In genomic region chr14:68788275-68789001, GRCh38 we compare ENCODE assay signal across 1 cellular context.
A peak's percentile ranks its signal among the peaks of the same experiment; 100 is the strongest.
TF ChIP-seq lines count a peak whose summit lies in the region.

No MANE protein-coding gene starts in this region.

TF ChIP-seq in HepG2, 621 proteins besides CTCF, POLR2A, EP300 and RAD21 (continued from another document):
- TF ChIP-seq, protein P1, sequence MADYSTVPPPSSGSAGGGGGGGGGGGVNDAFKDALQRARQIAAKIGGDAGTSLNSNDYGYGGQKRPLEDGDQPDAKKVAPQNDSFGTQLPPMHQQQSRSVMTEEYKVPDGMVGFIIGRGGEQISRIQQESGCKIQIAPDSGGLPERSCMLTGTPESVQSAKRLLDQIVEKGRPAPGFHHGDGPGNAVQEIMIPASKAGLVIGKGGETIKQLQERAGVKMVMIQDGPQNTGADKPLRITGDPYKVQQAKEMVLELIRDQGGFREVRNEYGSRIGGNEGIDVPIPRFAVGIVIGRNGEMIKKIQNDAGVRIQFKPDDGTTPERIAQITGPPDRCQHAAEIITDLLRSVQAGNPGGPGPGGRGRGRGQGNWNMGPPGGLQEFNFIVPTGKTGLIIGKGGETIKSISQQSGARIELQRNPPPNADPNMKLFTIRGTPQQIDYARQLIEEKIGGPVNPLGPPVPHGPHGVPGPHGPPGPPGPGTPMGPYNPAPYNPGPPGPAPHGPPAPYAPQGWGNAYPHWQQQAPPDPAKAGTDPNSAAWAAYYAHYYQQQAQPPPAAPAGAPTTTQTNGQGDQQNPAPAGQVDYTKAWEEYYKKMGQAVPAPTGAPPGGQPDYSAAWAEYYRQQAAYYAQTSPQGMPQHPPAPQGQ (CRISPR knock-in tag; IDR thresholded peaks at IDR 0.05; ENCODE audit: borderline replicate concordance): no peak
- no peak for TF ChIP-seq DRAP1 (CRISPR knock-in tag; IDR thresholded peaks at IDR 0.05)
- TF ChIP-seq, protein P2, sequence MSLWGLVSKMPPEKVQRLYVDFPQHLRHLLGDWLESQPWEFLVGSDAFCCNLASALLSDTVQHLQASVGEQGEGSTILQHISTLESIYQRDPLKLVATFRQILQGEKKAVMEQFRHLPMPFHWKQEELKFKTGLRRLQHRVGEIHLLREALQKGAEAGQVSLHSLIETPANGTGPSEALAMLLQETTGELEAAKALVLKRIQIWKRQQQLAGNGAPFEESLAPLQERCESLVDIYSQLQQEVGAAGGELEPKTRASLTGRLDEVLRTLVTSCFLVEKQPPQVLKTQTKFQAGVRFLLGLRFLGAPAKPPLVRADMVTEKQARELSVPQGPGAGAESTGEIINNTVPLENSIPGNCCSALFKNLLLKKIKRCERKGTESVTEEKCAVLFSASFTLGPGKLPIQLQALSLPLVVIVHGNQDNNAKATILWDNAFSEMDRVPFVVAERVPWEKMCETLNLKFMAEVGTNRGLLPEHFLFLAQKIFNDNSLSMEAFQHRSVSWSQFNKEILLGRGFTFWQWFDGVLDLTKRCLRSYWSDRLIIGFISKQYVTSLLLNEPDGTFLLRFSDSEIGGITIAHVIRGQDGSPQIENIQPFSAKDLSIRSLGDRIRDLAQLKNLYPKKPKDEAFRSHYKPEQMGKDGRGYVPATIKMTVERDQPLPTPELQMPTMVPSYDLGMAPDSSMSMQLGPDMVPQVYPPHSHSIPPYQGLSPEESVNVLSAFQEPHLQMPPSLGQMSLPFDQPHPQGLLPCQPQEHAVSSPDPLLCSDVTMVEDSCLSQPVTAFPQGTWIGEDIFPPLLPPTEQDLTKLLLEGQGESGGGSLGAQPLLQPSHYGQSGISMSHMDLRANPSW (CRISPR knock-in tag; IDR thresholded peaks at IDR 0.05; ENCODE audit: borderline replicate concordance): no peak
- peak; percentile 70 for TF ChIP-seq AGO2 (optimal IDR thresholded peaks at IDR 0.05; ENCODE audit: low read depth, low read length)
- TF ChIP-seq, protein P3, sequence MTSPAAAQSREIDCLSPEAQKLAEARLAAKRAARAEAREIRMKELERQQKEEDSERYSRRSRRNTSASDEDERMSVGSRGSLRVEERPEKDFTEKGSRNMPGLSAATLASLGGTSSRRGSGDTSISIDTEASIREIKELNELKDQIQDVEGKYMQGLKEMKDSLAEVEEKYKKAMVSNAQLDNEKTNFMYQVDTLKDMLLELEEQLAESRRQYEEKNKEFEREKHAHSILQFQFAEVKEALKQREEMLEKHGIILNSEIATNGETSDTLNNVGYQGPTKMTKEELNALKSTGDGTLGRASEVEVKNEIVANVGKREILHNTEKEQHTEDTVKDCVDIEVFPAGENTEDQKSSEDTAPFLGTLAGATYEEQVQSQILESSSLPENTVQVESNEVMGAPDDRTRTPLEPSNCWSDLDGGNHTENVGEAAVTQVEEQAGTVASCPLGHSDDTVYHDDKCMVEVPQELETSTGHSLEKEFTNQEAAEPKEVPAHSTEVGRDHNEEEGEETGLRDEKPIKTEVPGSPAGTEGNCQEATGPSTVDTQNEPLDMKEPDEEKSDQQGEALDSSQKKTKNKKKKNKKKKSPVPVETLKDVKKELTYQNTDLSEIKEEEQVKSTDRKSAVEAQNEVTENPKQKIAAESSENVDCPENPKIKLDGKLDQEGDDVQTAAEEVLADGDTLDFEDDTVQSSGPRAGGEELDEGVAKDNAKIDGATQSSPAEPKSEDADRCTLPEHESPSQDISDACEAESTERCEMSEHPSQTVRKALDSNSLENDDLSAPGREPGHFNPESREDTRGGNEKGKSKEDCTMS (CRISPR knock-in tag; conservative IDR thresholded peaks at IDR 0.05): no peak
- peak; percentile 67 for TF ChIP-seq RBFOX2 (IDR thresholded peaks at IDR 0.05; ENCODE audit: low read depth, low read length)
- TF ChIP-seq, protein P4, sequence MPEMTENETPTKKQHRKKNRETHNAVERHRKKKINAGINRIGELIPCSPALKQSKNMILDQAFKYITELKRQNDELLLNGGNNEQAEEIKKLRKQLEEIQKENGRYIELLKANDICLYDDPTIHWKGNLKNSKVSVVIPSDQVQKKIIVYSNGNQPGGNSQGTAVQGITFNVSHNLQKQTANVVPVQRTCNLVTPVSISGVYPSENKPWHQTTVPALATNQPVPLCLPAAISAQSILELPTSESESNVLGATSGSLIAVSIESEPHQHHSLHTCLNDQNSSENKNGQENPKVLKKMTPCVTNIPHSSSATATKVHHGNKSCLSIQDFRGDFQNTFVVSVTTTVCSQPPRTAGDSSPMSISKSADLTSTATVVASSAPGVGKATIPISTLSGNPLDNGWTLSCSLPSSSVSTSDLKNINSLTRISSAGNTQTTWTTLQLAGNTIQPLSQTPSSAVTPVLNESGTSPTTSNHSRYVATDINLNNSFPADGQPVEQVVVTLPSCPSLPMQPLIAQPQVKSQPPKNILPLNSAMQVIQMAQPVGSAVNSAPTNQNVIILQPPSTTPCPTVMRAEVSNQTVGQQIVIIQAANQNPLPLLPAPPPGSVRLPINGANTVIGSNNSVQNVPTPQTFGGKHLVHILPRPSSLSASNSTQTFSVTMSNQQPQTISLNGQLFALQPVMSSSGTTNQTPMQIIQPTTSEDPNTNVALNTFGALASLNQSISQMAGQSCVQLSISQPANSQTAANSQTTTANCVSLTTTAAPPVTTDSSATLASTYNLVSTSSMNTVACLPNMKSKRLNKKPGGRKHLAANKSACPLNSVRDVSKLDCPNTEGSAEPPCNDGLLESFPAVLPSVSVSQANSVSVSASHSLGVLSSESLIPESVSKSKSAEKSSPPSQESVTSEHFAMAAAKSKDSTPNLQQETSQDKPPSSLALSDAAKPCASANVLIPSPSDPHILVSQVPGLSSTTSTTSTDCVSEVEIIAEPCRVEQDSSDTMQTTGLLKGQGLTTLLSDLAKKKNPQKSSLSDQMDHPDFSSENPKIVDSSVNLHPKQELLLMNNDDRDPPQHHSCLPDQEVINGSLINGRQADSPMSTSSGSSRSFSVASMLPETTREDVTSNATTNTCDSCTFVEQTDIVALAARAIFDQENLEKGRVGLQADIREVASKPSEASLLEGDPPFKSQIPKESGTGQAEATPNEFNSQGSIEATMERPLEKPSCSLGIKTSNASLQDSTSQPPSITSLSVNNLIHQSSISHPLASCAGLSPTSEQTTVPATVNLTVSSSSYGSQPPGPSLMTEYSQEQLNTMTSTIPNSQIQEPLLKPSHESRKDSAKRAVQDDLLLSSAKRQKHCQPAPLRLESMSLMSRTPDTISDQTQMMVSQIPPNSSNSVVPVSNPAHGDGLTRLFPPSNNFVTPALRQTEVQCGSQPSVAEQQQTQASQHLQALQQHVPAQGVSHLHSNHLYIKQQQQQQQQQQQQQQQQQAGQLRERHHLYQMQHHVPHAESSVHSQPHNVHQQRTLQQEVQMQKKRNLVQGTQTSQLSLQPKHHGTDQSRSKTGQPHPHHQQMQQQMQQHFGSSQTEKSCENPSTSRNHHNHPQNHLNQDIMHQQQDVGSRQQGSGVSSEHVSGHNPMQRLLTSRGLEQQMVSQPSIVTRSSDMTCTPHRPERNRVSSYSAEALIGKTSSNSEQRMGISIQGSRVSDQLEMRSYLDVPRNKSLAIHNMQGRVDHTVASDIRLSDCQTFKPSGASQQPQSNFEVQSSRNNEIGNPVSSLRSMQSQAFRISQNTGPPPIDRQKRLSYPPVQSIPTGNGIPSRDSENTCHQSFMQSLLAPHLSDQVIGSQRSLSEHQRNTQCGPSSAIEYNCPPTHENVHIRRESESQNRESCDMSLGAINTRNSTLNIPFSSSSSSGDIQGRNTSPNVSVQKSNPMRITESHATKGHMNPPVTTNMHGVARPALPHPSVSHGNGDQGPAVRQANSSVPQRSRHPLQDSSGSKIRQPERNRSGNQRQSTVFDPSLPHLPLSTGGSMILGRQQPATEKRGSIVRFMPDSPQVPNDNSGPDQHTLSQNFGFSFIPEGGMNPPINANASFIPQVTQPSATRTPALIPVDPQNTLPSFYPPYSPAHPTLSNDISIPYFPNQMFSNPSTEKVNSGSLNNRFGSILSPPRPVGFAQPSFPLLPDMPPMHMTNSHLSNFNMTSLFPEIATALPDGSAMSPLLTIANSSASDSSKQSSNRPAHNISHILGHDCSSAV (CRISPR knock-in tag; IDR thresholded peaks at IDR 0.05; ENCODE audit: borderline replicate concordance): no peak
- TF ChIP-seq ZNF619 (CRISPR knock-in tag; IDR thresholded peaks at IDR 0.05): no peak
- no peak for TF ChIP-seq SAFB2 (CRISPR knock-in tag; IDR thresholded peaks at IDR 0.05; ENCODE audit: borderline replicate concordance, low read depth)
- no peak for TF ChIP-seq NCOR1 (IDR thresholded peaks at IDR 0.05; ENCODE audit: borderline replicate concordance, low read length)
- no peak for TF ChIP-seq ZNF564 (CRISPR knock-in tag; IDR thresholded peaks at IDR 0.05)
- no peak for TF ChIP-seq ZHX1 (CRISPR knock-in tag; IDR thresholded peaks at IDR 0.05; ENCODE audit: low read depth)
- no peak for TF ChIP-seq HIC2 (CRISPR knock-in tag; IDR thresholded peaks at IDR 0.05; ENCODE audit: low read depth)
- no peak for TF ChIP-seq SATB2 (CRISPR knock-in tag; IDR thresholded peaks at IDR 0.05)
- TF ChIP-seq HMG20A (CRISPR knock-in tag; IDR thresholded peaks at IDR 0.05; ENCODE audit: borderline replicate concordance): no peak
- no peak for TF ChIP-seq ZNF816 (CRISPR knock-in tag; IDR thresholded peaks at IDR 0.05; ENCODE audit: borderline replicate concordance)
- no peak for TF ChIP-seq SRF (IDR thresholded peaks at IDR 0.05; ENCODE audit: low read depth, low read length)
- no peak for TF ChIP-seq GFI1 (CRISPR knock-in tag; IDR thresholded peaks at IDR 0.05; ENCODE audit: borderline replicate concordance)
- TF ChIP-seq ZNF615 (CRISPR knock-in tag; IDR thresholded peaks at IDR 0.05; ENCODE audit: borderline replicate concordance): no peak
- no peak for TF ChIP-seq CC2D1A (CRISPR knock-in tag; IDR thresholded peaks at IDR 0.05)
- no peak for TF ChIP-seq KDM5B (CRISPR knock-in tag; IDR thresholded peaks at IDR 0.05; ENCODE audit: borderline replicate concordance)
